Comparison of ENCODE assay signal across 9 cellular contexts in genomic region chr11:73538381-73538872, GRCh38.
DNase-seq lines count a peak whose midpoint lies in the region; ATAC-seq and TF ChIP-seq lines count a peak whose summit lies in the region.
"Had no signal": no experiment of that assay in that cellular context is flagged by ENCODE, and none has a peak within 500 bp of the region (broad histone marks: within the 10 kb centered on the region; RNA-seq: fewer than 3 reads in every experiment).

No MANE protein-coding gene starts in this region.

- peaks cover 4% of the 10 kb centered on the region for H3K36me3 Mint-ChIP-seq in activated naive CD8-positive, alpha-beta T cell

- no peaks in the 10 kb centered on the region for H3K9me3 ChIP-seq in HUES6 (ENCODE audit: control insufficient read depth, insufficient read depth, low read depth, low read length)
- H3K9me3 ChIP-seq in neutrophil, result no peaks in the 10 kb centered on the region

- peaks cover 32% of the 10 kb centered on the region for H3K4me1 Mint-ChIP-seq in activated naive CD8-positive, alpha-beta T cell (ENCODE audit: low read depth)

- no peaks in the 10 kb centered on the region for H3K9me3 Mint-ChIP-seq in activated naive CD8-positive, alpha-beta T cell (ENCODE audit: low read depth)

- no peak overlapping the region for H3K9ac ChIP-seq in HUES6 (ENCODE audit: low read length)

- H3K4me1 ChIP-seq in HUES6 (ENCODE audit: control insufficient read depth, insufficient read depth, low read length), result peaks cover 25% of the 10 kb centered on the region
- H3K4me1 ChIP-seq in neutrophil (ENCODE audit: control insufficient read depth in 1 of 2, insufficient read depth in 1 of 2, low read depth in 1 of 2, low read length in 1 of 2), result peaks cover 40 to 58% of the 10 kb centered on the region in 2 experiments

- H3K27me3 ChIP-seq in HUES6 (ENCODE audit: control insufficient read depth, insufficient read depth, low read length) (no peaks in the 10 kb centered on the region), neutrophil (no peaks in the 10 kb centered on the region)

- no peak for TF ChIP-seq CTCF in neutrophil (IDR thresholded peaks at IDR 0.05)

- ATAC-seq in HG03139 (IDR thresholded peaks at IDR 0.05; ENCODE audit: unreplicated experiment) (no peak), GM18873 (IDR thresholded peaks at IDR 0.05; ENCODE audit: low FRiP score, unreplicated experiment) (no peak)

- no peaks in the 10 kb centered on the region for H3K36me3 ChIP-seq in HUES6 (ENCODE audit: control insufficient read depth, insufficient read depth, low read length)
- no peaks in the 10 kb centered on the region for H3K36me3 ChIP-seq in neutrophil

- H3K4me3 Mint-ChIP-seq in activated naive CD8-positive, alpha-beta T cell, result peak overlapping the region; percentile 25

- peak overlapping the region; percentile 47 for H3K27ac Mint-ChIP-seq in activated naive CD8-positive, alpha-beta T cell

- intact Hi-C loops in head of caudate nucleus (cut with DNase I), result loop anchor here (10.0 kb wide), 1 partner anchor 56 kb away; the partner anchor contains the start of gene FAM168A

- H3K4me3 ChIP-seq in HUES6 (ENCODE audit: low read depth, low read length) (no peak overlapping the region), neutrophil (ENCODE audit: low read depth in 1 of 2, low read length in 1 of 2) (no peak overlapping the region)

- H3K27ac ChIP-seq in HUES6 (ENCODE audit: low read depth, low read length) (peak overlapping the region; percentile 2; the same call in 1 of the 2 replicates), neutrophil (peak overlapping the region; percentile 75)

- H3K27me3 Mint-ChIP-seq in activated naive CD8-positive, alpha-beta T cell, result no peaks in the 10 kb centered on the region

- DNase-seq in NCI-H146 (lab: John Stamatoyannopoulos, UW) (peak; percentile 22), NCI-H146 treated with DMSO at 0.1 percent for 48 hours (lab: John Stamatoyannopoulos, UW; ENCODE audit: unreplicated experiment) (no peak), head of caudate nucleus (no peak)
- DNase-seq: NCI-H1417 treated with DMSO at 0.1 percent for 48 hours had no signal
